8 cellular contexts compared by ENCODE assay signal in the genomic region with DNA sequence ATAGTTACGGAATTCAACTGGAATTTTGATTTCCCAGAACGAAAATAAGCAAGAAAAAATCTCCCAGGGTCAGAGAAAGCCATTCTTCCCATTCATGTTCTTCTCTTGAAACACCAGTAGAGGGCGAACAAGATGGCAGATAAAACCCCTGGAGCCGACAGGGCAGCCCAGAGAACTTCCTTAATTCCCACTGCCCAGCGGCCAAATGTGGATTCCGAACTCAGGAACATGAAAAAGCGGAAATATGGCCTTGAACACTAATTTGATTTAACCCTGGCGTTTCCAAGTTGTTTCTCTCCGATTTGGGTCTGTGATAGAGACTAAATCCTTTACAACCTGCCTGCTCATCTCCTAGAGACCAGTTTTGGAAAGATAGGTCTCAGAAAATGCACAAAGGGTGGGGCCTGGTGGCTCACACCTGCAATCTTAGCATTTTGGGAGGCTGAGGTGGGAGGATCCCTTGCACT.
A peak's percentile ranks its signal among the peaks of the same experiment; 100 is the strongest.
DNase-seq lines count a peak whose midpoint lies in the region; ATAC-seq and TF ChIP-seq lines count a peak whose summit lies in the region.

No MANE protein-coding gene starts in this region.

- no peak for TF ChIP-seq EP300 in neural cell (conservative IDR thresholded peaks at IDR 0.05; ENCODE audit: poor library complexity, severe bottlenecking)

- no peak overlapping the region for H3K4me2 ChIP-seq in neural cell (ENCODE audit: low read length)

- peak; percentile 63 for TF ChIP-seq RAD21 in neural cell (conservative IDR thresholded peaks at IDR 0.05)

- TF ChIP-seq CTCF in GM12872 (IDR thresholded peaks at IDR 0.05; ENCODE audit: insufficient read depth, low read depth, low read length): peak; percentile 75
- peak; percentile 84 for TF ChIP-seq CTCF in fibroblast of pulmonary artery (IDR thresholded peaks at IDR 0.05; ENCODE audit: low read length, missing control alignments)
- peak; percentile 70 for TF ChIP-seq CTCF in neural cell (IDR thresholded peaks at IDR 0.05; ENCODE audit: poor library complexity, severe bottlenecking)

- no peaks in the 10 kb centered on the region for H3F3A ChIP-seq in neural cell (ENCODE audit: insufficient read depth, low read length, poor library complexity, severe bottlenecking)

- H3K27me3 ChIP-seq in neural cell (ENCODE audit: insufficient read depth, low read depth, low read length): no peaks in the 10 kb centered on the region

- no peaks in the 10 kb centered on the region for H3K79me2 ChIP-seq in neural cell (replicated peaks; ENCODE audit: insufficient read depth, low read length)

- H2AFZ ChIP-seq in neural cell (ENCODE audit: low read depth, low read length): no peak overlapping the region

- H4K20me1 ChIP-seq in neural cell (ENCODE audit: insufficient read depth): no peaks in the 10 kb centered on the region

- no peak overlapping the region for H3K4me3 ChIP-seq in fibroblast of pulmonary artery (replicated peaks; ENCODE audit: low read depth, low read length)
- H3K4me3 ChIP-seq in neural cell (ENCODE audit: low read length): no peak overlapping the region

- no peaks in the 10 kb centered on the region for H3K9me3 ChIP-seq in neural cell (ENCODE audit: low read length)

- H3K9me2 ChIP-seq in neural cell (ENCODE audit: insufficient read depth, low read length): no peaks in the 10 kb centered on the region

- ATAC-seq in HG03442 (IDR thresholded peaks at IDR 0.05; ENCODE audit: unreplicated experiment): peak; percentile 61
- ATAC-seq in GM19035 (IDR thresholded peaks at IDR 0.05; ENCODE audit: unreplicated experiment): no peak

- in situ Hi-C loops in ACHN (cut with HindIII; ENCODE audit: low pct_ligation_motif_present, low pct_unique_long_range_greater_than_20kb, low sequenced_read_pairs): no loop called here

- H3K9ac ChIP-seq in neural cell (ENCODE audit: low read length): no peak overlapping the region

- no peak overlapping the region for H3K27ac ChIP-seq in neural cell (ENCODE audit: low read length)

- DNase-seq in ACHN (peak; percentile 73), NCI-H526 treated with DMSO at 0.1 percent for 48 hours (lab: John Stamatoyannopoulos, UW) (peak; percentile 33), fibroblast of pulmonary artery (ENCODE audit: low read depth) (peak; percentile 79)
- DNase-seq in activated T-cell treated with anti-CD3 and anti-CD28 coated beads, Interleukin-2, amount 50 U/mL, for 1 hour: peak; percentile 39

- H3K36me3 ChIP-seq in neural cell (ENCODE audit: insufficient read depth, low read length): no peaks in the 10 kb centered on the region

TF ChIP-seq in neural cell, 6 proteins besides CTCF, POLR2A, EP300 and RAD21:
- peak; percentile 62 for TF ChIP-seq SMC3 (conservative IDR thresholded peaks at IDR 0.05; ENCODE audit: poor library complexity)
- no peak for TF ChIP-seq TAF1 (IDR thresholded peaks at IDR 0.05; ENCODE audit: low read depth)
TF ChIP-seq in neural cell: peak in this region for 1.
